In the genomic region with DNA sequence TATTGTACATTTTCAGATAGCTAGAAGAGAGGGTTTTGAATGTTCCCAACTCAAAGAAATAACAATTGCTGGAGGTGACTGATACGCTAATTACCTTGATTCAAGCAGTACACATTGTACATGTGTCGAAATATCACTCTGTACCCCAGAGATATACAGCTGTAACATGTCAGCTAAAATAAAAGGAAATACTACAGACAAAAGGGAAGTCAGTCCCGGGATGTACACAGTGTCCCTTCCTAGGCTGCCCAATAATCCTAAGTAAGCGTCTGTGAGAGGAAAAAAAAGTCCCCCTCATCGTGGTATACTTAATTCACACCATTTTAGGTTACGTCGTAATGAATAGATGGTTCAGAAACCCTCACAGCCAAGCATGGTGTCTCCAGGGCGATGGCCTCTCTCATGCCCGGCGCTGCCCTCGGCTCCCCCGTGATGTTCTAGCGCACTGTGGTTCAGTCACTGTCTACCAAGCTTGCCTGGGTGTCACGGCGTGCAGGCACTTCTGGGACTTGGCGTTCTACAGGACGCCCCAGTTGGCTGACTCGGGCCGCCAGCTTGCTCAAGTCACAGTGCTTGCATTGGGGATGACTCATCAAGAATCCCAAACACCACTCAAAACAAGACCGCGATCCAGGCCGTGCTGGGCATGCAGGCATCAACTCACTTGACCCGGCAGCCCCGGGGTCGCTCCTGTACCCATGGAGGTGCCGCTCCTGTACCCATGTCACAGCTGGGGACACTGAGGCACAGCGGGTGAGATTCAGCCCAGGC, we compare ENCODE assay signal across 11 cellular contexts. TPM values are rescaled to one million over a fixed set of nuclear protein-coding genes. Genes with fewer than 3 reads are reported as not detected.
DNase-seq lines count a peak whose midpoint lies in the region; ATAC-seq and TF ChIP-seq lines count a peak whose summit lies in the region.
"Had no signal": no experiment of that assay in that cellular context is flagged by ENCODE, and none has a peak within 500 bp of the region (broad histone marks: within the 10 kb centered on the region; RNA-seq: fewer than 3 reads in every experiment).

No MANE protein-coding gene starts in this region.

- no peaks in the 10 kb centered on the region for H3K9me2 ChIP-seq in Karpas-422 (replicated peaks; ENCODE audit: insufficient read depth, low read length)

- H3K27me3 ChIP-seq in AG04450 (ENCODE audit: control insufficient read depth, insufficient read depth, low read length), result no peaks in the 10 kb centered on the region
- H3K27me3 ChIP-seq in mesendoderm (ENCODE audit: insufficient read depth, low read length, poor library complexity), result no peaks in the 10 kb centered on the region
- H3K27me3 ChIP-seq in Karpas-422 (ENCODE audit: low read length), result no peaks in the 10 kb centered on the region

- H3K9me3 ChIP-seq in AG04450 (ENCODE audit: control insufficient read depth, insufficient read depth, low read length) (peaks cover 5% of the 10 kb centered on the region; the same call in 1 of the 2 replicates), Karpas-422 (ENCODE audit: low read length) (no peaks in the 10 kb centered on the region)

- H3K18ac ChIP-seq in mesendoderm (ENCODE audit: low read length), result no peak overlapping the region

- no peak for TF ChIP-seq CTCF in AG04450 (IDR thresholded peaks at IDR 0.05; ENCODE audit: low read depth, low read length)

- CTCF ChIA-PET in AG04450 (lab: Charles Lee), result no interaction called here

- H3K9me3 Mint-ChIP-seq in dendritic cell treated with granulocyte-macrophage colony-stimulating factor and Interleukin-4, amounts not matched to agents 40 ng/mL and 50 ng/mL, for 4 days, result no peaks in the 10 kb centered on the region
- H3K9me3 Mint-ChIP-seq: nephron had no signal

- no peaks in the 10 kb centered on the region for H4K20me1 ChIP-seq in Karpas-422 (ENCODE audit: insufficient read depth, low read depth, low read length)

- no peak overlapping the region for H2BK5ac ChIP-seq in mesendoderm (ENCODE audit: low read length)

- no peak overlapping the region for H2AK5ac ChIP-seq in mesendoderm (ENCODE audit: low read length)

- H3K56ac ChIP-seq in mesendoderm (ENCODE audit: low read length), result peak overlapping the region; percentile 6

- no peak for ATAC-seq in GM21515 (IDR thresholded peaks at IDR 0.05; ENCODE audit: unreplicated experiment)
- no peak for ATAC-seq in HG03521 (IDR thresholded peaks at IDR 0.05; ENCODE audit: unreplicated experiment)

- no peaks in the 10 kb centered on the region for H3K36me3 Mint-ChIP-seq in dendritic cell treated with granulocyte-macrophage colony-stimulating factor and Interleukin-4, amounts not matched to agents 40 ng/mL and 50 ng/mL, for 4 days (ENCODE audit: low read depth)
- H3K36me3 Mint-ChIP-seq: activated naive CD8-positive, alpha-beta T cell had no signal

- no peak overlapping the region for H4K5ac ChIP-seq in mesendoderm (ENCODE audit: low read length)

- H2BK120ac ChIP-seq in mesendoderm (ENCODE audit: low read depth, low read length), result no peak overlapping the region

- WGBS in mesendoderm (ENCODE audit: extremely low coverage, insufficient coverage, low lambda C conversion rate), result no CpG with 5 or more reads among the region's 27 CpGs

- peaks cover 19% of the 10 kb centered on the region for H3K27me3 Mint-ChIP-seq in dendritic cell treated with granulocyte-macrophage colony-stimulating factor and Interleukin-4, amounts not matched to agents 40 ng/mL and 50 ng/mL, for 4 days
- H3K27me3 Mint-ChIP-seq: activated naive CD8-positive, alpha-beta T cell had no signal

- H3K4me1 Mint-ChIP-seq in dendritic cell treated with granulocyte-macrophage colony-stimulating factor and Interleukin-4, amounts not matched to agents 40 ng/mL and 50 ng/mL, for 4 days (ENCODE audit: low read depth), result peaks cover 18% of the 10 kb centered on the region

- no peak overlapping the region for H3K4me2 ChIP-seq in mesendoderm (ENCODE audit: low read length)
- no peak overlapping the region for H3K4me2 ChIP-seq in Karpas-422 (ENCODE audit: low read depth, low read length, poor library complexity, severe bottlenecking)

- H3K79me2 ChIP-seq in mesendoderm (ENCODE audit: control insufficient read depth, insufficient read depth, low read length) (no peaks in the 10 kb centered on the region), Karpas-422 (ENCODE audit: low read length) (no peaks in the 10 kb centered on the region)

- DNase-seq in AG04450 (ENCODE audit: low read depth, low spot score), result peak; percentile 11
- DNase-seq in MV-4-11 (lab: John Stamatoyannopoulos, UW), result peak; percentile 78
- peak; percentile 25 for DNase-seq in mesendoderm
- no peak for DNase-seq in Karpas-422
- no peak for DNase-seq in NCI-H345 (lab: John Stamatoyannopoulos, UW)
- DNase-seq: NK-92 treated with Interleukin-12 subunit alpha and Interleukin-12 subunit beta, amount 100 ng/mL, for 24 hours had no signal

- peak overlapping the region; percentile 68 for H3K27ac Mint-ChIP-seq in dendritic cell treated with granulocyte-macrophage colony-stimulating factor and Interleukin-4, amounts not matched to agents 40 ng/mL and 50 ng/mL, for 4 days
- H3K27ac Mint-ChIP-seq: activated naive CD8-positive, alpha-beta T cell; nephron had no signal

- no peak overlapping the region for H2AFZ ChIP-seq in Karpas-422 (ENCODE audit: low read length)

- no peak overlapping the region for H3K4me3 ChIP-seq in AG04450 (ENCODE audit: low read depth, low read length)
- no peak overlapping the region for H3K4me3 ChIP-seq in mesendoderm (ENCODE audit: low read length)
- H3K4me3 ChIP-seq in Karpas-422 (ENCODE audit: low read length), result no peak overlapping the region

- H3K79me1 ChIP-seq in mesendoderm (ENCODE audit: low read length), result no peaks in the 10 kb centered on the region

- intact Hi-C loops in dendritic cell treated with granulocyte-macrophage colony-stimulating factor and Interleukin-4, amounts not matched to agents 40 ng/mL and 50 ng/mL, for 4 days (cut with micrococcal nuclease), result no loop called here

- H3K9ac ChIP-seq in mesendoderm (ENCODE audit: low read length) (no peak overlapping the region), Karpas-422 (ENCODE audit: low read length) (no peak overlapping the region)

- H3K4me1 ChIP-seq in mesendoderm (ENCODE audit: control insufficient read depth, low read depth, low read length), result peaks cover 2% of the 10 kb centered on the region
- no peaks in the 10 kb centered on the region for H3K4me1 ChIP-seq in Karpas-422 (ENCODE audit: low read length)

- no peak overlapping the region for H4K8ac ChIP-seq in mesendoderm (ENCODE audit: low read depth, low read length)

- H3K27ac ChIP-seq in AG04450 (ENCODE audit: low read depth, low read length) (no peak overlapping the region), mesendoderm (ENCODE audit: low read depth, low read length) (no peak overlapping the region), Karpas-422 (ENCODE audit: low read length) (no peak overlapping the region)

- H3K4ac ChIP-seq in mesendoderm (ENCODE audit: low read depth, low read length), result no peak overlapping the region

- peak overlapping the region; percentile 40 for H3K4me3 Mint-ChIP-seq in dendritic cell treated with granulocyte-macrophage colony-stimulating factor and Interleukin-4, amounts not matched to agents 40 ng/mL and 50 ng/mL, for 4 days
- H3K4me3 Mint-ChIP-seq: activated naive CD8-positive, alpha-beta T cell; nephron had no signal

- no peak overlapping the region for H3K23ac ChIP-seq in mesendoderm (ENCODE audit: low read length)

- no peak overlapping the region for H2BK15ac ChIP-seq in mesendoderm (replicated peaks; ENCODE audit: low read depth)

- POLR2A ChIA-PET in AG04450 (lab: Yijun Ruan, JAX), result no interaction called here

- no peaks in the 10 kb centered on the region for H3K36me3 ChIP-seq in mesendoderm (ENCODE audit: control insufficient read depth, insufficient read depth, low read length)
- no peaks in the 10 kb centered on the region for H3K36me3 ChIP-seq in Karpas-422 (ENCODE audit: insufficient read depth, low read length)

RNA-seq across cellular contexts. Expression of a gene that starts 27.6 kb away (rescaled TPM):
- polyA plus RNA-seq in AG04450 (2011; rRNA removed), result 2.0 and 2.4 TPM in 2 replicates
- polyA minus RNA-seq in AG04450 (2011; rRNA and poly(A)+ RNA removed), result 0.87 and 3.8 TPM in 2 replicates
- polyA plus RNA-seq in mesendoderm (2013, experiment 1 of 2), result 1.8 TPM
- polyA plus RNA-seq in mesendoderm (2013, experiment 2 of 2), result 1.7 TPM
- not detected in 2 replicates for total RNA-seq in Karpas-422 (2014; rRNA removed; shearing (Covaris generic); ENCODE audit: low replicate concordance)

RNA-seq across cellular contexts. Expression of a gene that starts 28.3 kb away (rescaled TPM):
- 10.9 and 14.7 TPM in 2 replicates for polyA plus RNA-seq in AG04450 (2011; rRNA removed)
- 23.0 and 31.4 TPM in 2 replicates for polyA minus RNA-seq in AG04450 (2011; rRNA and poly(A)+ RNA removed)
- polyA plus RNA-seq in mesendoderm (2013, experiment 1 of 2), result 29.6 TPM
- polyA plus RNA-seq in mesendoderm (2013, experiment 2 of 2), result 29.8 TPM
- total RNA-seq in Karpas-422 (2014; rRNA removed; shearing (Covaris generic); ENCODE audit: low replicate concordance), result 0.22 and 1.9 TPM in 2 replicates

RNA-seq across cellular contexts. Expression of a gene that starts 37.4 kb away (rescaled TPM):
- 3.8 and 6.0 TPM in 2 replicates for polyA plus RNA-seq in AG04450 (2011; rRNA removed)
- polyA minus RNA-seq in AG04450 (2011; rRNA and poly(A)+ RNA removed), result 2.9 and 3.9 TPM in 2 replicates
- 8.0 TPM for polyA plus RNA-seq in mesendoderm (2013, experiment 1 of 2)
- polyA plus RNA-seq in mesendoderm (2013, experiment 2 of 2), result 8.3 TPM
- total RNA-seq in Karpas-422 (2014; rRNA removed; shearing (Covaris generic); ENCODE audit: low replicate concordance), result 4.3 and 6.2 TPM in 2 replicates

Comparison
In these comparisons a context has a peak if more than half of its experiments do, and no peak if none do; other contexts are left out.
1. DNase-seq: peak in AG04450 (single experiment), MV-4-11 (single experiment) and mesendoderm (single experiment); none in Karpas-422 (single experiment) and NCI-H345 (single experiment).